13 cellular contexts compared by ENCODE assay signal in genomic region chr17:11928436-11928835, GRCh38.
"Had no signal": no experiment of that assay in that cellular context is flagged by ENCODE, and none has a peak within 500 bp of the region (broad histone marks: within the 10 kb centered on the region; RNA-seq: fewer than 3 reads in every experiment).

No MANE protein-coding gene starts in this region.

- H3K9me3 ChIP-seq: colonic mucosa, gastroesophageal sphincter, pancreas had no signal

- H3K27me3 ChIP-seq: colonic mucosa, gastroesophageal sphincter, neural progenitor cell, pancreas had no signal

- DNase-seq: activated CD4-positive, alpha-beta T cell treated with anti-CD3 and anti-CD28 coated beads for 36 hours; activated naive CD4-positive, alpha-beta T cell; activated naive CD8-positive, alpha-beta T cell treated with anti-CD3 and anti-CD28 coated beads, Interleukin-2, amount 50 U/mL, for 24 hours; colonic mucosa; effector CD4-positive, alpha-beta T cell; kidney glomerular epithelial cell; pancreas; small intestine; T-helper 17 cell had no signal

- H3K36me3 ChIP-seq: colonic mucosa, gastroesophageal sphincter, neural progenitor cell, pancreas had no signal

- H3K27ac ChIP-seq: colonic mucosa, gastroesophageal sphincter, neural progenitor cell, pancreas had no signal

- H3K9me3 Mint-ChIP-seq: activated naive CD8-positive, alpha-beta T cell treated with anti-CD3 and anti-CD28 coated beads, Interleukin-2, amount 50 U/mL, for 24 hours; activated T-helper 1 cell treated with anti-CD3 and anti-CD28 coated beads, Interleukin-12 subunit alpha, Interleukin-12 subunit beta, Interleukin-2, Interleukin-4 antibody, amounts not matched to agents 30 ng/mL and 10 ng/mL and 1 ng/mL, durations not matched to agents 14 hours and 24 hours and 36 hours had no signal

- H3K4me3 Mint-ChIP-seq: activated CD4-positive, alpha-beta T cell treated with anti-CD3 and anti-CD28 coated beads for 36 hours; activated naive CD8-positive, alpha-beta T cell treated with anti-CD3 and anti-CD28 coated beads, Interleukin-2, amount 50 U/mL, for 24 hours; activated T-helper 1 cell treated with anti-CD3 and anti-CD28 coated beads, Interleukin-12 subunit alpha, Interleukin-12 subunit beta, Interleukin-2, Interleukin-4 antibody, amounts not matched to agents 30 ng/mL and 10 ng/mL and 1 ng/mL, durations not matched to agents 14 hours and 24 hours and 36 hours; mesothelial cell of epicardium; neural progenitor cell; T-helper 17 cell had no signal

- H3K27ac Mint-ChIP-seq: activated CD4-positive, alpha-beta T cell treated with anti-CD3 and anti-CD28 coated beads for 36 hours; activated naive CD8-positive, alpha-beta T cell treated with anti-CD3 and anti-CD28 coated beads, Interleukin-2, amount 50 U/mL, for 24 hours; activated T-helper 1 cell treated with anti-CD3 and anti-CD28 coated beads, Interleukin-12 subunit alpha, Interleukin-12 subunit beta, Interleukin-2, Interleukin-4 antibody, amounts not matched to agents 30 ng/mL and 10 ng/mL and 1 ng/mL, durations not matched to agents 14 hours and 24 hours and 36 hours; mesothelial cell of epicardium; neural progenitor cell; T-helper 17 cell had no signal

- H3K4me1 Mint-ChIP-seq: activated CD4-positive, alpha-beta T cell treated with anti-CD3 and anti-CD28 coated beads for 36 hours; activated naive CD8-positive, alpha-beta T cell treated with anti-CD3 and anti-CD28 coated beads, Interleukin-2, amount 50 U/mL, for 24 hours; mesothelial cell of epicardium; T-helper 17 cell had no signal

- H3K36me3 Mint-ChIP-seq: mesothelial cell of epicardium, neural progenitor cell had no signal

- H3K4me1 ChIP-seq: colonic mucosa, gastroesophageal sphincter, pancreas had no signal

- H3K4me3 ChIP-seq: colonic mucosa, gastroesophageal sphincter, neural progenitor cell, pancreas had no signal
